Comparison of ENCODE assay signal across 8 cellular contexts in genomic region chr12:63668800-63669365, GRCh38. TPM values are rescaled to one million over a fixed set of nuclear protein-coding genes. Genes with fewer than 3 reads are reported as not detected.
DNase-seq lines count a peak whose midpoint lies in the region; ATAC-seq and TF ChIP-seq lines count a peak whose summit lies in the region.
"Not testable (repeated sequence)": the region's sequence is repeated elsewhere in the genome, so short reads cannot be mapped to it uniquely, and the experiment has no call there.

No MANE protein-coding gene starts in this region.

- peaks cover 37% of the 10 kb centered on the region for H3K27me3 Mint-ChIP-seq in activated T-cell treated with anti-CD3 and anti-CD28 coated beads, Interleukin-2, amount 50 U/mL, for 72 hours (ENCODE audit: low read depth)
- not testable (repeated sequence) for H3K27me3 Mint-ChIP-seq in endothelial cell (ENCODE audit: unreplicated experiment)

- H3K79me2 ChIP-seq in ACC112 (ENCODE audit: control insufficient read depth, insufficient read depth, low read length, unreplicated experiment): not testable (repeated sequence)

- peak; percentile 48 for DNase-seq in NCI-H526 treated with DMSO at 0.1 percent for 48 hours (lab: John Stamatoyannopoulos, UW)
- peak; percentile 2 to 9 for DNase-seq in activated T-cell treated with anti-CD3 and anti-CD28 coated beads, Interleukin-2, amount 50 U/mL, for 72 hours
- DNase-seq in endothelial cell (ENCODE audit: low spot score): peak; percentile 17
- peak; percentile 45 for DNase-seq in kidney glomerular epithelial cell (lab: John Stamatoyannopoulos, UW)
- peak; percentile 91 for DNase-seq in retina

- H3K4me3 ChIP-seq in ACC112 (ENCODE audit: low read depth, low read length): peak overlapping the region; percentile 79

- H3K27ac ChIP-seq in ACC112 (ENCODE audit: low read depth, low read length): not testable (repeated sequence)

- H3K4me1 ChIP-seq in ACC112 (ENCODE audit: control insufficient read depth, insufficient read depth, low read length, unreplicated experiment): not testable (repeated sequence)

- not testable (repeated sequence) for H3K9me3 Mint-ChIP-seq in activated T-cell treated with anti-CD3 and anti-CD28 coated beads, Interleukin-2, amount 50 U/mL, for 72 hours; endothelial cell (ENCODE audit: unreplicated experiment)

- peak overlapping the region; percentile 78 to 90 for H3K4me3 Mint-ChIP-seq in activated T-cell treated with anti-CD3 and anti-CD28 coated beads, Interleukin-2, amount 50 U/mL, for 72 hours
- peak overlapping the region; percentile 92 for H3K4me3 Mint-ChIP-seq in endothelial cell (ENCODE audit: unreplicated experiment)

- TF ChIP-seq CTCF in endothelial cell (IDR thresholded peaks at IDR 0.05; ENCODE audit: unreplicated experiment): not testable (repeated sequence)

- peak overlapping the region; percentile 70 for H3K27ac Mint-ChIP-seq in activated T-cell treated with anti-CD3 and anti-CD28 coated beads, Interleukin-2, amount 50 U/mL, for 72 hours
- not testable (repeated sequence) for H3K27ac Mint-ChIP-seq in endothelial cell (ENCODE audit: unreplicated experiment)

- not testable (repeated sequence) for H3K27me3 ChIP-seq in ACC112 (ENCODE audit: insufficient read depth, low read length)

- not testable (repeated sequence) for H3K36me3 Mint-ChIP-seq in activated T-cell treated with anti-CD3 and anti-CD28 coated beads, Interleukin-2, amount 50 U/mL, for 72 hours (ENCODE audit: insufficient read depth in 2 of 2); endothelial cell (ENCODE audit: low read depth, unreplicated experiment)

- ATAC-seq in GM18517 (IDR thresholded peaks at IDR 0.05; ENCODE audit: unreplicated experiment) (peak; percentile 33), HG02938 (IDR thresholded peaks at IDR 0.05; ENCODE audit: unreplicated experiment) (peak; percentile 36)
- peak; percentile 60 to 61 for ATAC-seq in activated T-cell treated with anti-CD3 and anti-CD28 coated beads, Interleukin-2, amount 50 U/mL, for 72 hours (replicated peaks in 1 of 2)

- H3K36me3 ChIP-seq in ACC112 (ENCODE audit: insufficient read depth, low read length): not testable (repeated sequence)

- peaks cover 21% of the 10 kb centered on the region for H3K4me1 Mint-ChIP-seq in activated T-cell treated with anti-CD3 and anti-CD28 coated beads, Interleukin-2, amount 50 U/mL, for 72 hours (ENCODE audit: low read depth)
- H3K4me1 Mint-ChIP-seq in endothelial cell (ENCODE audit: unreplicated experiment): peaks cover 16% of the 10 kb centered on the region

- peak overlapping the region; percentile 73 for H2AFZ ChIP-seq in ACC112 (ENCODE audit: low read length, unreplicated experiment)

RNA-seq across cellular contexts. Expression of gene DPY19L2, which starts 0.6 kb away (rescaled TPM):
- 1 to 10 TPM; 1.9 to 4.7 TPM for total RNA-seq in activated T-cell treated with anti-CD3 and anti-CD28 coated beads, Interleukin-2, amount 50 U/mL, for 72 hours
- 16.4 TPM for total RNA-seq in endothelial cell (ENCODE audit: unreplicated experiment)

Comparison
In these comparisons a context has a peak if more than half of its experiments do, and no peak if none do; other contexts are left out.
1. DNase-seq: peak in every context shown above with its lines; median percentile 91 in retina; 48 in NCI-H526 treated with DMSO at 0.1 percent for 48 hours; 45 in kidney glomerular epithelial cell; 17 in endothelial cell; 6 in activated T-cell treated with anti-CD3 and anti-CD28 coated beads, Interleukin-2, amount 50 U/mL, for 72 hours.